In the genomic region with DNA sequence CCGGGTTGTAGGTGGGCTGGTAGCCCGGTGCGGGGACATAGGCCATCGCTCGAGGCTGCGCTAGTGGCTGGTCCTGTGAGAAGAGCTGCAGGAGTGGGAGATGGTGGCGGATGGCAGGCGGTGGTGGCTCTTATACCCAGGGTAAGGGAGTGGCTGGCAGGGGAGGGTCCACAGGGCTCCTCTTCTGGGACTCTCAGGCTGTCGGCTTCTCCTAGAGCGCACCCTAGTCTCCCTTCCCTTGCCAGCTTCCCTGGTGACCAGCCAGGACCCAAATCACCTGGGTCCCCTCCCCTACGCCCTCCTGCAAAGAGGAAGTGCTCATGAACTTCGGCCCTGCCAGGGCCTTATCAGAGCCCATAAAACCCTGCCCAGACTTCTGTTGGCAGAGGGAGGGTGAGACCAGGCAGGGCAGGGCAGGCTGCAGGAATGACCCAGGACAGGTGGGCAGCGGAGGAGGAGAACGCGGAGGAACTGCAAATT, we compare ENCODE assay signal across 1 cellular context.
A peak's percentile ranks its signal among the peaks of the same experiment; 100 is the strongest.
TF ChIP-seq lines count a peak whose summit lies in the region.

A gene with protein sequence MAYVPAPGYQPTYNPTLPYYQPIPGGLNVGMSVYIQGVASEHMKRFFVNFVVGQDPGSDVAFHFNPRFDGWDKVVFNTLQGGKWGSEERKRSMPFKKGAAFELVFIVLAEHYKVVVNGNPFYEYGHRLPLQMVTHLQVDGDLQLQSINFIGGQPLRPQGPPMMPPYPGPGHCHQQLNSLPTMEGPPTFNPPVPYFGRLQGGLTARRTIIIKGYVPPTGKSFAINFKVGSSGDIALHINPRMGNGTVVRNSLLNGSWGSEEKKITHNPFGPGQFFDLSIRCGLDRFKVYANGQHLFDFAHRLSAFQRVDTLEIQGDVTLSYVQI (minus strand): TSS at position 105 of the 480 bp plus-strand sequence. CDS start 59 bp downstream, at position 46.

TF ChIP-seq in liver, 16 proteins besides CTCF, POLR2A, EP300 and RAD21 (continued from another document):
- TF ChIP-seq, protein P1, sequence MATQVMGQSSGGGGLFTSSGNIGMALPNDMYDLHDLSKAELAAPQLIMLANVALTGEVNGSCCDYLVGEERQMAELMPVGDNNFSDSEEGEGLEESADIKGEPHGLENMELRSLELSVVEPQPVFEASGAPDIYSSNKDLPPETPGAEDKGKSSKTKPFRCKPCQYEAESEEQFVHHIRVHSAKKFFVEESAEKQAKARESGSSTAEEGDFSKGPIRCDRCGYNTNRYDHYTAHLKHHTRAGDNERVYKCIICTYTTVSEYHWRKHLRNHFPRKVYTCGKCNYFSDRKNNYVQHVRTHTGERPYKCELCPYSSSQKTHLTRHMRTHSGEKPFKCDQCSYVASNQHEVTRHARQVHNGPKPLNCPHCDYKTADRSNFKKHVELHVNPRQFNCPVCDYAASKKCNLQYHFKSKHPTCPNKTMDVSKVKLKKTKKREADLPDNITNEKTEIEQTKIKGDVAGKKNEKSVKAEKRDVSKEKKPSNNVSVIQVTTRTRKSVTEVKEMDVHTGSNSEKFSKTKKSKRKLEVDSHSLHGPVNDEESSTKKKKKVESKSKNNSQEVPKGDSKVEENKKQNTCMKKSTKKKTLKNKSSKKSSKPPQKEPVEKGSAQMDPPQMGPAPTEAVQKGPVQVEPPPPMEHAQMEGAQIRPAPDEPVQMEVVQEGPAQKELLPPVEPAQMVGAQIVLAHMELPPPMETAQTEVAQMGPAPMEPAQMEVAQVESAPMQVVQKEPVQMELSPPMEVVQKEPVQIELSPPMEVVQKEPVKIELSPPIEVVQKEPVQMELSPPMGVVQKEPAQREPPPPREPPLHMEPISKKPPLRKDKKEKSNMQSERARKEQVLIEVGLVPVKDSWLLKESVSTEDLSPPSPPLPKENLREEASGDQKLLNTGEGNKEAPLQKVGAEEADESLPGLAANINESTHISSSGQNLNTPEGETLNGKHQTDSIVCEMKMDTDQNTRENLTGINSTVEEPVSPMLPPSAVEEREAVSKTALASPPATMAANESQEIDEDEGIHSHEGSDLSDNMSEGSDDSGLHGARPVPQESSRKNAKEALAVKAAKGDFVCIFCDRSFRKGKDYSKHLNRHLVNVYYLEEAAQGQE (IDR thresholded peaks at IDR 0.05): peak; percentile 88
- TF ChIP-seq HNF4A (conservative IDR thresholded peaks at IDR 0.05): peak; percentile 88 to 94
